Comparison of ENCODE assay signal across 8 cellular contexts in the genomic region with DNA sequence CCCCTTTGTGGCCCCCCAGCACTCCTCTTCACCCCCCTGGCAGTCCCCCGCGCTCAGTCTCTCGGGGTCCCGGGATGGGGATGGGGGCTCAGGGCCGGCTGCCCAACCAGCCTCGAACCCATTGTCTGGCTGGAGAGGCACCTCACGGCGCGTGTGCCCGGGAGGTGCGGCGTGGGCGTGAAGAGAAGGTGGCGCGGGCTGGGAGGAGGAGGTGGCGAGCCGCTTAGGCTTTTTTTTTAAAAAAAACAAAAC. TPM values are rescaled to one million over a fixed set of nuclear protein-coding genes. Genes with fewer than 3 reads are reported as not detected.
DNase-seq lines count a peak whose midpoint lies in the region; ATAC-seq and TF ChIP-seq lines count a peak whose summit lies in the region.

No MANE protein-coding gene starts in this region.

- H2AFZ ChIP-seq in Karpas-422 (ENCODE audit: low read length), result no peak overlapping the region

- WGBS in upper lobe of left lung, 2 donors, result 0 to 1% methylated on average over 12 to 15 of the region's 17 CpGs

- no peaks in the 10 kb centered on the region for H3K36me3 ChIP-seq in Karpas-422 (ENCODE audit: insufficient read depth, low read length)
- H3K36me3 ChIP-seq in upper lobe of left lung, result no peaks in the 10 kb centered on the region

- H3K4me3 Mint-ChIP-seq in CD4-positive, alpha-beta T cell, result no peak overlapping the region

- H3K4me3 ChIP-seq in Karpas-422 (ENCODE audit: low read length) (peak overlapping the region; percentile 78), choroid plexus epithelial cell (ENCODE audit: low read depth, low read length) (peak overlapping the region; percentile 85), upper lobe of left lung (peak overlapping the region; percentile 59 to 97 (median 84))

- no peak overlapping the region for H3K27ac Mint-ChIP-seq in CD4-positive, alpha-beta T cell

- no peaks in the 10 kb centered on the region for H3K79me2 ChIP-seq in Karpas-422 (ENCODE audit: low read length)

- peak overlapping the region; percentile 68 for H3K9ac ChIP-seq in Karpas-422 (ENCODE audit: low read length)

- POLR2A ChIA-PET in CD4-positive, alpha-beta T cell (lab: Charles Lee), result no interaction called here

- H3K9me3 ChIP-seq in Karpas-422 (ENCODE audit: low read length) (no peaks in the 10 kb centered on the region), upper lobe of left lung (no peaks in the 10 kb centered on the region)
- H3K9me3 ChIP-seq in CD4-positive, alpha-beta T cell (ENCODE audit: control insufficient read depth, low read length), result no peaks in the 10 kb centered on the region

- no peaks in the 10 kb centered on the region for H3K27me3 ChIP-seq in Karpas-422 (ENCODE audit: low read length)
- no peaks in the 10 kb centered on the region for H3K27me3 ChIP-seq in upper lobe of left lung
- peaks cover 39% of the 10 kb centered on the region for H3K27me3 ChIP-seq in CD4-positive, alpha-beta T cell (ENCODE audit: control insufficient read depth, insufficient read depth, low read length)

- peak in 1 of 2 donors; percentile 31 for ATAC-seq in upper lobe of left lung (ENCODE audit: low FRiP score in 2 of 2)
- ATAC-seq in CD4-positive, alpha-beta T cell (ENCODE audit: poor library complexity), result no peak

- H4K20me1 ChIP-seq in Karpas-422 (ENCODE audit: insufficient read depth, low read depth, low read length), result no peaks in the 10 kb centered on the region

- DNase-seq in activated T-cell treated with anti-CD3 and anti-CD28 coated beads for 24 hours (ENCODE audit: low read depth), result peak; percentile 1
- DNase-seq in activated T-cell treated with anti-CD3 and anti-CD28 coated beads for 4 hours, result no peak
- DNase-seq in Karpas-422, result no peak
- DNase-seq in choroid plexus epithelial cell (ENCODE audit: low read depth), result no peak
- peak; percentile 30 for DNase-seq in medulla oblongata (ENCODE audit: extremely low spot score)
- no peak for DNase-seq in upper lobe of left lung
- no peak for DNase-seq in CD4-positive, alpha-beta T cell
- no peak for DNase-seq in NOMO-1 treated with DMSO at 0.1 percent for 48 hours (lab: John Stamatoyannopoulos, UW; ENCODE audit: unreplicated experiment)

- H3K4me1 Mint-ChIP-seq in CD4-positive, alpha-beta T cell (ENCODE audit: low read depth), result peaks cover 11% of the 10 kb centered on the region

- H3K4me2 ChIP-seq in Karpas-422 (ENCODE audit: low read depth, low read length, poor library complexity, severe bottlenecking), result peak overlapping the region; percentile 84

- H3K4me1 ChIP-seq in Karpas-422 (ENCODE audit: low read length), result peaks cover 15% of the 10 kb centered on the region
- H3K4me1 ChIP-seq in upper lobe of left lung, result peaks cover 6 to 36% (median 25%) of the 10 kb centered on the region in 4 donors

- no peaks in the 10 kb centered on the region for H3K36me3 Mint-ChIP-seq in CD4-positive, alpha-beta T cell (ENCODE audit: low read depth)

- H3K27ac ChIP-seq in Karpas-422 (ENCODE audit: low read length) (no peak overlapping the region), upper lobe of left lung (peak overlapping the region; percentile 64 to 92 (median 85))
- H3K27ac ChIP-seq in CD4-positive, alpha-beta T cell (ENCODE audit: low read depth, low read length), result no peak overlapping the region

- CTCF ChIA-PET in CD4-positive, alpha-beta T cell (lab: Charles Lee), result no interaction called here

- H3K9me3 Mint-ChIP-seq in CD4-positive, alpha-beta T cell, result no peaks in the 10 kb centered on the region

- no peak for TF ChIP-seq EP300 in upper lobe of left lung (IDR thresholded peaks at IDR 0.05)

- no peaks in the 10 kb centered on the region for H3K9me2 ChIP-seq in Karpas-422 (replicated peaks; ENCODE audit: insufficient read depth, low read length)

- TF ChIP-seq CTCF in choroid plexus epithelial cell (conservative IDR thresholded peaks at IDR 0.05; ENCODE audit: low read depth, low read length), result no peak
- TF ChIP-seq CTCF in upper lobe of left lung (IDR thresholded peaks at IDR 0.05), result no peak
- TF ChIP-seq CTCF in CD4-positive, alpha-beta T cell (IDR thresholded peaks at IDR 0.05), result no peak

- intact Hi-C loops in CD4-positive, alpha-beta T cell (cut with DNase I, micrococcal nuclease), result no loop called here

- TF ChIP-seq POLR2A in upper lobe of left lung (IDR thresholded peaks at IDR 0.05), result no peak

- H3K27me3 Mint-ChIP-seq in CD4-positive, alpha-beta T cell, result peaks cover 67% of the 10 kb centered on the region

RNA-seq across cellular contexts. Expression of gene FMNL2, which starts 0.8 kb away (rescaled TPM):
- total RNA-seq in Karpas-422 (2014; rRNA removed; shearing (Covaris generic); ENCODE audit: low replicate concordance), result 2.8 and 3.2 TPM in 2 replicates
- 100 to 1,000 TPM in 1 of 6 donors, 10 to 100 TPM in 5; 49.9 to 160 (median 66.9) TPM for total RNA-seq in upper lobe of left lung
- under 1 TPM; 0.30 to 0.31 TPM for total RNA-seq in CD4-positive, alpha-beta T cell

Comparison
In these comparisons a context has a peak if more than half of its experiments do, and no peak if none do; other contexts are left out.
1. DNase-seq: peak in activated T-cell treated with anti-CD3 and anti-CD28 coated beads for 24 hours (single experiment) and medulla oblongata (single experiment); none in activated T-cell treated with anti-CD3 and anti-CD28 coated beads for 4 hours (single experiment), Karpas-422 (single experiment), choroid plexus epithelial cell (single experiment), upper lobe of left lung (0 of 2), CD4-positive, alpha-beta T cell (0 of 10) and NOMO-1 treated with DMSO at 0.1 percent for 48 hours (single experiment).
2. H3K27ac ChIP-seq: peak in upper lobe of left lung (4 of 4); none in Karpas-422 (single experiment) and CD4-positive, alpha-beta T cell (single experiment).
3. RNA of gene FMNL2, which starts 0.8 kb away (total RNA-seq): 49.9 to 160 TPM in upper lobe of left lung; 2.8 to 3.2 TPM in Karpas-422 and 0.30 to 0.31 TPM in CD4-positive, alpha-beta T cell; every median in the first group is over 10 times any median in the second.
4. Peak in every context shown above with its lines, with median percentiles within 50 percentile points of each other: H3K4me3 ChIP-seq.